Comparison of ENCODE assay signal across 2 cellular contexts in genomic region chr22:50011447-50012200, GRCh38.
TF ChIP-seq lines count a peak whose summit lies in the region.

No MANE protein-coding gene starts in this region.

TF ChIP-seq in SK-N-SH, 30 proteins besides CTCF, POLR2A, EP300 and RAD21 (continued from another document):
- TF ChIP-seq, protein P1, sequence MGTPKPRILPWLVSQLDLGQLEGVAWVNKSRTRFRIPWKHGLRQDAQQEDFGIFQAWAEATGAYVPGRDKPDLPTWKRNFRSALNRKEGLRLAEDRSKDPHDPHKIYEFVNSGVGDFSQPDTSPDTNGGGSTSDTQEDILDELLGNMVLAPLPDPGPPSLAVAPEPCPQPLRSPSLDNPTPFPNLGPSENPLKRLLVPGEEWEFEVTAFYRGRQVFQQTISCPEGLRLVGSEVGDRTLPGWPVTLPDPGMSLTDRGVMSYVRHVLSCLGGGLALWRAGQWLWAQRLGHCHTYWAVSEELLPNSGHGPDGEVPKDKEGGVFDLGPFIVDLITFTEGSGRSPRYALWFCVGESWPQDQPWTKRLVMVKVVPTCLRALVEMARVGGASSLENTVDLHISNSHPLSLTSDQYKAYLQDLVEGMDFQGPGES (IDR thresholded peaks at IDR 0.05; ENCODE audit: low read depth, low read length) = no peak
- TF ChIP-seq MXI1 (IDR thresholded peaks at IDR 0.05; ENCODE audit: low read depth, low read length) (no peak), ELF1 (IDR thresholded peaks at IDR 0.05) (no peak), MEF2A (IDR thresholded peaks at IDR 0.05; ENCODE audit: borderline replicate concordance, low read depth) (no peak), FOSL2 (IDR thresholded peaks at IDR 0.05; ENCODE audit: borderline replicate concordance, low read depth) (no peak), SMC3 (IDR thresholded peaks at IDR 0.05; ENCODE audit: low read depth, low read length) (no peak), GABPA (IDR thresholded peaks at IDR 0.05; ENCODE audit: low read depth) (no peak), TCF12 (IDR thresholded peaks at IDR 0.05) (no peak), JUND (IDR thresholded peaks at IDR 0.05) (no peak)

TF ChIP-seq in SK-N-SH treated with all-trans-retinoic acid at 6 μM for 48 hours, 23 proteins besides CTCF, POLR2A, EP300 and RAD21 (continued from another document):
- TF ChIP-seq POU6F1 (CRISPR knock-in tag; IDR thresholded peaks at IDR 0.05; ENCODE audit: borderline replicate concordance, low read depth) (no peak), TSHZ2 (CRISPR knock-in tag; IDR thresholded peaks at IDR 0.05) (no peak)
